In the genomic region with DNA sequence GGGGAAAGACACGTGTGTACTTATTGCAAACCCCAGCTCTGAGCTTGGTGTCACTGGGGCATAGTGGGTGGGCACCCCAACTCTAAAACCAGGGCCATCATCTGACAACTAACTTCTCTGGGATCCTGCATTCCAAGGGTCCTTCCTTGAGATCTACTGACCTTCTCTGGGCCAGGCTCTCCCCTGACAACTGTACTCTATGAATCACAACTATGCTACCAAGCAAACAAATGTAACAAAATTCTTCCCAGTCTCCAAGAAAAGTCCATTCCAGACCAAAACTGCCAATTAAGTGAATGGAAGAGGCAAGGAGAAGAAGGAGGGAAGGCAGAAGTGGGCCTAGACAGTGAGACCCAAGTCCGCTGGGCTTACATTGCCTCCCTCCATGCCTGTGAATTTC, we compare ENCODE assay signal across 22 cellular contexts. TPM values are rescaled to one million over a fixed set of nuclear protein-coding genes. Genes with fewer than 3 reads are reported as not detected.
DNase-seq lines count a peak whose midpoint lies in the region; ATAC-seq, FAIRE-seq and TF ChIP-seq lines count a peak whose summit lies in the region.
"Had no signal": no experiment of that assay in that cellular context is flagged by ENCODE, and none has a peak within 500 bp of the region (broad histone marks: within the 10 kb centered on the region; RNA-seq: fewer than 3 reads in every experiment).

No MANE protein-coding gene starts in this region.

- H3K4me1 ChIP-seq in IMR-90 (ENCODE audit: control insufficient read depth, insufficient read depth, low read length), result peaks cover 30% of the 10 kb centered on the region
- H3K4me1 ChIP-seq in endothelial cell of umbilical vein (ENCODE audit: control insufficient read depth, extremely low read depth, insufficient read depth, low read length), result peaks cover 66% of the 10 kb centered on the region
- H3K4me1 ChIP-seq in neural progenitor cell, result peaks cover 37% of the 10 kb centered on the region
- no peaks in the 10 kb centered on the region for H3K4me1 ChIP-seq in A673 (ENCODE audit: insufficient read depth, low read length, poor library complexity, severe bottlenecking)

- in situ Hi-C loops in IMR-90 (cut with MboI; ENCODE audit: low sequenced_read_pairs), result no loop called here

- H3K9me3 ChIP-seq in IMR-90 (ENCODE audit: control insufficient read depth, insufficient read depth, low read length), result no peaks in the 10 kb centered on the region
- H3K9me3 ChIP-seq in endothelial cell of umbilical vein (replicated peaks; ENCODE audit: control insufficient read depth, insufficient read depth, low read length), result no peaks in the 10 kb centered on the region
- H3K9me3 ChIP-seq in neural progenitor cell (ENCODE audit: low read depth), result no peaks in the 10 kb centered on the region
- no peaks in the 10 kb centered on the region for H3K9me3 ChIP-seq in A673 (ENCODE audit: low read depth, low read length, poor library complexity, severe bottlenecking)

- WGBS in IMR-90 (ENCODE audit: extremely low coverage in 2 of 2, insufficient read length in 1 of 2), 2 experiments, result no CpG with 5 or more reads among the region's 2 CpGs

- H3K79me2 ChIP-seq in endothelial cell of umbilical vein (ENCODE audit: control insufficient read depth, insufficient read depth, low read length) (peaks cover 21% of the 10 kb centered on the region), neural progenitor cell (ENCODE audit: low read depth) (no peaks in the 10 kb centered on the region)

- peak overlapping the region; percentile 76 for H3K4ac ChIP-seq in IMR-90 (ENCODE audit: low read depth, low read length)

- peaks cover 34% of the 10 kb centered on the region for H3F3A ChIP-seq in neural progenitor cell (ENCODE audit: low read depth)

- H3K9me1 ChIP-seq in IMR-90 (ENCODE audit: insufficient read depth, low read length) (peaks cover 32% of the 10 kb centered on the region), endothelial cell of umbilical vein (replicated peaks; ENCODE audit: control insufficient read depth, extremely low read depth, insufficient read depth, low read length) (no peaks in the 10 kb centered on the region)

- H3K4me1 Mint-ChIP-seq in neural progenitor cell (peaks cover 56% of the 10 kb centered on the region), WTC11 (peaks cover 50% of the 10 kb centered on the region)

- TF ChIP-seq POLR2A in IMR-90 (IDR thresholded peaks at IDR 0.05; ENCODE audit: low read depth, low read length), result no peak
- TF ChIP-seq POLR2A in endothelial cell of umbilical vein (IDR thresholded peaks at IDR 0.05; ENCODE audit: low read depth, low read length), result peak; percentile 2

- peak overlapping the region in 1 of 2 experiments; percentile 70; a peak in 1 of 4 replicates for H4K8ac ChIP-seq in IMR-90 (ENCODE audit: low read depth in 2 of 2, low read length in 2 of 2)

- H3K27ac ChIP-seq in IMR-90 (ENCODE audit: insufficient read depth, low read length), result no peak overlapping the region
- peak overlapping the region; percentile 2 for H3K27ac ChIP-seq in endothelial cell of umbilical vein (ENCODE audit: insufficient read depth, low read depth, low read length)
- H3K27ac ChIP-seq in neural progenitor cell, result no peak overlapping the region
- no peak overlapping the region for H3K27ac ChIP-seq in A673 (ENCODE audit: low read depth, low read length, poor library complexity, severe bottlenecking)
- H3K27ac ChIP-seq: KMS-11 had no signal

- H3K36me3 ChIP-seq in IMR-90 (ENCODE audit: control insufficient read depth, insufficient read depth, low read length) (no peaks in the 10 kb centered on the region), endothelial cell of umbilical vein (ENCODE audit: control insufficient read depth in 2 of 2, extremely low read depth in 1 of 2, insufficient read depth in 2 of 2, low read length in 2 of 2) (peaks cover 30 to 35% of the 10 kb centered on the region in 2 experiments), neural progenitor cell (no peaks in the 10 kb centered on the region), A673 (ENCODE audit: insufficient read depth, low read length, poor library complexity, severe bottlenecking) (no peaks in the 10 kb centered on the region)

- H3K27me3 Mint-ChIP-seq in neural progenitor cell (ENCODE audit: insufficient read depth, low read depth), result peaks cover 5% of the 10 kb centered on the region
- H3K27me3 Mint-ChIP-seq in WTC11 (ENCODE audit: low read depth), result peaks cover 15% of the 10 kb centered on the region

- H4K20me1 ChIP-seq in IMR-90 (ENCODE audit: insufficient read depth, low read length), result no peaks in the 10 kb centered on the region
- H4K20me1 ChIP-seq in endothelial cell of umbilical vein (replicated peaks; ENCODE audit: control insufficient read depth, extremely low read depth, insufficient read depth, low read length), result no peaks in the 10 kb centered on the region
- H4K20me1 ChIP-seq in neural progenitor cell (ENCODE audit: low read depth), result no peaks in the 10 kb centered on the region

- no peaks in the 10 kb centered on the region for H3K36me3 Mint-ChIP-seq in neural progenitor cell
- H3K36me3 Mint-ChIP-seq in WTC11, result no peaks in the 10 kb centered on the region

- dilution Hi-C loops in IMR-90 (cut with HindIII; ENCODE audit: low sequenced_read_pairs, unreplicated experiment) (no loop called here), endothelial cell of umbilical vein (cut with MboI; ENCODE audit: extremely low pct_ligation_motif_present, low sequenced_read_pairs) (no loop called here)

- TF ChIP-seq CTCF in IMR-90 (conservative IDR thresholded peaks at IDR 0.05; ENCODE audit: low read depth, low read length), result no peak
- no peak for TF ChIP-seq CTCF in endothelial cell of umbilical vein (IDR thresholded peaks at IDR 0.05; ENCODE audit: extremely low read depth in 1 of 2, insufficient read depth in 1 of 2, low read depth in 1 of 2, low read length in 2 of 2)
- TF ChIP-seq CTCF in neural progenitor cell (IDR thresholded peaks at IDR 0.05), result no peak
- TF ChIP-seq CTCF in A673 (conservative IDR thresholded peaks at IDR 0.05; ENCODE audit: low read depth, low read length), result no peak
- TF ChIP-seq CTCF in WTC11 (IDR thresholded peaks at IDR 0.05), result no peak

- H3K27ac Mint-ChIP-seq in neural progenitor cell (peak overlapping the region; percentile 47), WTC11 (no peak overlapping the region)
- H3K27ac Mint-ChIP-seq: CD4-positive, alpha-beta T cell had no signal

- H2AK9ac ChIP-seq in IMR-90 (replicated peaks; ENCODE audit: low read depth, low read length, poor library complexity), result peak overlapping the region; percentile 60

- intact Hi-C loops in IMR-90 (cut with micrococcal nuclease) (no loop called here), endothelial cell of umbilical vein (cut with micrococcal nuclease) (no loop called here), A673 (cut with micrococcal nuclease; ENCODE audit: unreplicated experiment) (no loop called here)

- CTCF ChIA-PET in IMR-90 (lab: Yijun Ruan, JAX), result interaction anchor here (1.6 kb wide), 1 partner anchor 193 kb away, joined by 3 read pairs; no protein-coding TSS in a partner anchor
- CTCF ChIA-PET in endothelial cell of umbilical vein (lab: Charles Lee), result no interaction called here
- CTCF ChIA-PET in A673 (lab: Charles Lee), result no interaction called here
- CTCF ChIA-PET in WTC11 (lab: Charles Lee), result no interaction called here

- no peak overlapping the region for H3K4me2 ChIP-seq in IMR-90 (ENCODE audit: low read depth, low read length)
- H3K4me2 ChIP-seq in endothelial cell of umbilical vein (ENCODE audit: insufficient read depth, low read length), result no peak overlapping the region
- H3K4me2 ChIP-seq in neural progenitor cell, result no peak overlapping the region
- H3K4me2 ChIP-seq: KMS-11 had no signal

- H3K4me3 Mint-ChIP-seq in neural progenitor cell (no peak overlapping the region), WTC11 (no peak overlapping the region)
- H3K4me3 Mint-ChIP-seq: CD4-positive, alpha-beta T cell had no signal

- H4K5ac ChIP-seq in IMR-90 (ENCODE audit: low read depth, low read length), result no peak overlapping the region

- peak overlapping the region; percentile 71; the same call in 1 of the 2 replicates for H2AK5ac ChIP-seq in IMR-90 (ENCODE audit: low read depth, low read length)

- TF ChIP-seq RAD21 in IMR-90 (IDR thresholded peaks at IDR 0.05; ENCODE audit: low read length), result no peak

- no peak overlapping the region for H3K9ac ChIP-seq in IMR-90 (ENCODE audit: low read depth, low read length)
- H3K9ac ChIP-seq in endothelial cell of umbilical vein (replicated peaks; ENCODE audit: extremely low read depth, insufficient read depth, low read length), result no peak overlapping the region
- no peak overlapping the region for H3K9ac ChIP-seq in neural progenitor cell
- H3K9ac ChIP-seq: KMS-11 had no signal

- H3K27me3 ChIP-seq in IMR-90 (ENCODE audit: control insufficient read depth, insufficient read depth, low read length) (no peaks in the 10 kb centered on the region), endothelial cell of umbilical vein (ENCODE audit: control insufficient read depth in 2 of 2, insufficient read depth in 2 of 2, low read length in 2 of 2) (no peaks in the 10 kb centered on the region), neural progenitor cell (no peaks in the 10 kb centered on the region), A673 (replicated peaks; ENCODE audit: insufficient read depth, low read depth, low read length, poor library complexity) (no peaks in the 10 kb centered on the region)

- BruUV-seq in IMR-90 (replicated peaks; lab: Mats Ljungman, UMichigan) (no TSS peak), endothelial cell of umbilical vein (replicated peaks; lab: Mats Ljungman, UMichigan) (no TSS peak), A673 (replicated peaks; lab: Mats Ljungman, UMichigan) (no TSS peak)

- H2BK5ac ChIP-seq in IMR-90 (ENCODE audit: low read depth, low read length, poor library complexity, severe bottlenecking), result no peak overlapping the region

- peak overlapping the region; percentile 44; the same call in 1 of the 2 replicates for H4K91ac ChIP-seq in IMR-90 (ENCODE audit: insufficient read depth, low read depth, low read length)

- H3K56ac ChIP-seq in IMR-90 (ENCODE audit: extremely low read depth, insufficient read depth, low read length), result no peak overlapping the region

- DNase-seq in IMR-90 (no peak), endothelial cell of umbilical vein (ENCODE audit: low read depth, low spot score) (no peak), neural progenitor cell (ENCODE audit: low spot score) (no peak), urothelium cell line (ENCODE audit: low spot score) (no peak), A673 (ENCODE audit: low spot score) (no peak), WTC11 (ENCODE audit: low spot score) (no peak)
- DNase-seq: CD4-positive, alpha-beta T cell; DMS153; EL; MV-4-11; NCI-H187; NCI-H2107; NCI-H2227 treated with DMSO at 0.1 percent for 48 hours; NCI-H510A treated with DMSO at 0.1 percent for 48 hours; NCI-H82; OCI-M1; RPMI8226; SHP77 treated with DMSO at 0.1 percent for 48 hours had no signal

- ATAC-seq in IMR-90 (ENCODE audit: low read depth) (no peak), GM21737 (IDR thresholded peaks at IDR 0.05; ENCODE audit: unreplicated experiment) (no peak), WTC11 (no peak)
- ATAC-seq: GM12878, HCT116 had no signal

- H3K18ac ChIP-seq in IMR-90 (ENCODE audit: low read depth, low read length), result no peak overlapping the region

- no peak for FAIRE-seq in endothelial cell of umbilical vein (lab: Jason Lieb, UNC)
- FAIRE-seq in urothelium cell line (lab: Jason Lieb, UNC), result peak; percentile 48
- FAIRE-seq: GM12878 had no signal

- H2BK20ac ChIP-seq in IMR-90 (ENCODE audit: low read depth, low read length), result peak overlapping the region; percentile 56

- no peaks in the 10 kb centered on the region for H3K79me1 ChIP-seq in IMR-90 (ENCODE audit: low read depth in 1 of 2, low read length in 2 of 2)

- peak overlapping the region; percentile 92 for H2BK15ac ChIP-seq in IMR-90 (ENCODE audit: low read depth, low read length)

- H3K4me3 ChIP-seq in IMR-90 (ENCODE audit: insufficient read depth, low read depth, low read length) (no peak overlapping the region), endothelial cell of umbilical vein (replicated peaks in 1 of 3; ENCODE audit: insufficient read depth in 1 of 3, low read depth in 1 of 3, low read length in 3 of 3) (no peak overlapping the region), neural progenitor cell (no peak overlapping the region), A673 (ENCODE audit: low read depth, low read length, poor library complexity, severe bottlenecking) (no peak overlapping the region)
- H3K4me3 ChIP-seq: GM12878 had no signal

- H3K23ac ChIP-seq in IMR-90 (ENCODE audit: low read depth, low read length), result no peak overlapping the region

- H3K9me3 Mint-ChIP-seq in neural progenitor cell, result no peaks in the 10 kb centered on the region
- H3K9me3 Mint-ChIP-seq in WTC11, result 0 out of 2 replicates have a peak, but pooled peaks cover 4% of the 10 kb centered on the region
- H3K9me3 Mint-ChIP-seq: CD4-positive, alpha-beta T cell had no signal

- H2AFZ ChIP-seq in IMR-90 (replicated peaks; ENCODE audit: low read length, poor library complexity), result peak overlapping the region; percentile 68
- H2AFZ ChIP-seq in endothelial cell of umbilical vein (ENCODE audit: low read depth, low read length), result no peak overlapping the region
- no peak overlapping the region for H2AFZ ChIP-seq in neural progenitor cell (replicated peaks)

- POLR2A ChIA-PET in IMR-90 (lab: Charles Lee; ENCODE audit: unreplicated experiment), result no interaction called here
- POLR2A ChIA-PET in endothelial cell of umbilical vein (lab: Charles Lee), result no interaction called here
- POLR2A ChIA-PET in A673 (lab: Charles Lee; ENCODE audit: low non-redundant PET), result no interaction called here
- POLR2A ChIA-PET in WTC11 (lab: Charles Lee), result no interaction called here

- peak overlapping the region; percentile 47 for H2BK120ac ChIP-seq in IMR-90 (ENCODE audit: low read depth, low read length)

- H3K14ac ChIP-seq in IMR-90 (replicated peaks; ENCODE audit: low read depth, low read length), result peak overlapping the region; percentile 72; the same call in 1 of the 2 replicates

RNA-seq across cellular contexts. Expression of a gene that starts 38.2 kb away (rescaled TPM):
- total RNA-seq in IMR-90 (2012; rRNA removed) (under 0.01 TPM in 2 replicates), endothelial cell of umbilical vein (1,882 and 2,328 TPM in 2 replicates), neural progenitor cell (ENCODE audit: low replicate concordance) (8.0 and 11.3 TPM in 2 replicates), A673 (2021) (not detected in 2 replicates), WTC11 (2021) (0.48 to 0.98 TPM (median 0.78 TPM) in 3 replicates)
- polyA plus RNA-seq in IMR-90 (2012; rRNA removed) (0.09 and 0.10 TPM in 2 replicates), endothelial cell of umbilical vein (1,041 and 1,132 TPM in 2 replicates)
- 0.04 and 0.11 TPM in 2 replicates for polyA plus RNA-seq in IMR-90 (2012; cell fraction: cytosol; rRNA removed)
- polyA plus RNA-seq in IMR-90 (2012; cell fraction: nucleus; rRNA removed; ENCODE audit: low replicate concordance), result 0.14 and 0.34 TPM in 2 replicates
- 1,164 and 1,406 TPM in 2 replicates for polyA plus RNA-seq in endothelial cell of umbilical vein (2011; cell fraction: cytosol; rRNA removed)
- polyA plus RNA-seq in endothelial cell of umbilical vein (2011; cell fraction: nucleus; rRNA removed), result 1,241 and 1,484 TPM in 2 replicates
- 546 and 824 TPM in 2 replicates for polyA plus RNA-seq in endothelial cell of umbilical vein (2012)
- 2,231 and 2,679 TPM in 2 replicates for polyA minus RNA-seq in endothelial cell of umbilical vein
- polyA minus RNA-seq in endothelial cell of umbilical vein (2011; cell fraction: cytosol; rRNA and poly(A)+ RNA removed), result not detected
- polyA minus RNA-seq in endothelial cell of umbilical vein (2011; cell fraction: nucleus; rRNA and poly(A)+ RNA removed), result 1,538 and 1,756 TPM in 2 replicates

Comparison
In these comparisons a context has a peak if more than half of its experiments do, and no peak if none do; other contexts are left out.
1. RNA of a gene that starts 38.2 kb away (total RNA-seq): 1,882 to 2,328 TPM in endothelial cell of umbilical vein; 8.0 to 11.3 TPM in neural progenitor cell, 0.48 to 0.98 TPM in WTC11, under 0.01 TPM in IMR-90 and not detected in A673; every median in the first group is over 100 times any median in the second.